Comparison of ENCODE assay signal across 8 cellular contexts in the genomic region with DNA sequence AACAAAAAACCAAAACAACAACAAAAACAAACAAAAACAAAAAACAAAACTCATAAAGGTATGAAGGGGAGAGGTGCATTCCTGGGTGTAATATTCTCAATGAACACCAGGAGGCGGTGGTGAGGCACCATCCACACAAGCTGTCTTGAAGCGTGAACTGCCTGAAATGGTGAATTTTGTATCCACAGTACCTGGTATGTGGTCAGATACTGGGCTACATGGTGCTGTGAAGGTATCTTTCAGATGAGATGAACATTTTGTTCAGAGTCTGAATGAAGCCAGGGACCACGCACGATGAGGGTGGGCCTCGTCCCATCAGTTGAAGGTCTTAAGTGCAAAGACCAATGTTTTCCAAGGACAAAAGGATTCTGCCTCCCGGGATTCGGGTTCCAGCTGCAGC. TPM values are rescaled to one million over a fixed set of nuclear protein-coding genes. Genes with fewer than 3 reads are reported as not detected.
DNase-seq lines count a peak whose midpoint lies in the region; ATAC-seq lines count a peak whose summit lies in the region.

No MANE protein-coding gene starts in this region.

- DNase-seq in NCI-H82 (lab: John Stamatoyannopoulos, UW) (peak; percentile 46), NCI-H82 treated with DMSO at 0.1 percent for 48 hours (lab: John Stamatoyannopoulos, UW; ENCODE audit: unreplicated experiment) (no peak), MG63 (peak; percentile 41), left kidney (ENCODE audit: low read depth, low spot score) (peak; percentile 47), NCI-H2227 (lab: John Stamatoyannopoulos, UW; ENCODE audit: unreplicated experiment) (no peak), SHP77 treated with DMSO at 0.1 percent for 48 hours (lab: John Stamatoyannopoulos, UW) (no peak)
- peak; percentile 13 for DNase-seq in activated T-helper 9 cell treated with anti-CD3 and anti-CD28 coated beads, Interleukin-2, amount 50 U/mL, for 16 hours (ENCODE audit: low read depth)

- H3K36me3 ChIP-seq in MG63, result no peaks in the 10 kb centered on the region

- no peak for ATAC-seq in GM21360 (IDR thresholded peaks at IDR 0.05; ENCODE audit: unreplicated experiment)

- peaks cover 5% of the 10 kb centered on the region for H3K27me3 ChIP-seq in MG63

- H3K9me3 ChIP-seq in MG63, result no peaks in the 10 kb centered on the region; the same call in 1 of the 2 replicates

- H3K4me3 ChIP-seq in MG63, result no peak overlapping the region

RNA-seq across cellular contexts. Expression of a gene that starts 58.5 kb away (rescaled TPM):
- not detected in 2 replicates for total RNA-seq in MG63 (2014; rRNA removed; shearing (Covaris generic); ENCODE audit: low replicate concordance)

Comparison
In these comparisons a context has a peak if more than half of its experiments do, and no peak if none do; other contexts are left out.
1. DNase-seq: peak in NCI-H82 (single experiment), MG63 (single experiment), activated T-helper 9 cell treated with anti-CD3 and anti-CD28 coated beads, Interleukin-2, amount 50 U/mL, for 16 hours (single experiment) and left kidney (single experiment); none in NCI-H82 treated with DMSO at 0.1 percent for 48 hours (single experiment), NCI-H2227 (single experiment) and SHP77 treated with DMSO at 0.1 percent for 48 hours (single experiment).